In genomic region chr19:10104665-10105221, GRCh38 we compare ENCODE assay signal across 8 cellular contexts. TPM values are rescaled to one million over a fixed set of nuclear protein-coding genes. Genes with fewer than 3 reads are reported as not detected.
DNase-seq lines count a peak whose midpoint lies in the region; ATAC-seq and TF ChIP-seq lines count a peak whose summit lies in the region.

No MANE protein-coding gene starts in this region.

- H3K27ac Mint-ChIP-seq in Caco-2 (ENCODE audit: unreplicated experiment): no peak overlapping the region
- H3K27ac Mint-ChIP-seq in activated naive CD8-positive, alpha-beta T cell treated with anti-CD3 and anti-CD28 coated beads for 36 hours: peak overlapping the region; percentile 100

- H3K4me1 ChIP-seq in Caco-2 (no peaks in the 10 kb centered on the region; the same call in 1 of the 2 replicates), Peyer's patch (peaks cover 0 to 43% (median 24%) of the 10 kb centered on the region in 4 donors)

- H3K4me3 Mint-ChIP-seq in Caco-2 (ENCODE audit: unreplicated experiment): peak overlapping the region; percentile 4
- peak overlapping the region; percentile 91 for H3K4me3 Mint-ChIP-seq in activated naive CD8-positive, alpha-beta T cell treated with anti-CD3 and anti-CD28 coated beads for 36 hours

- no peak overlapping the region for H3K4me3 ChIP-seq in Caco-2 (ENCODE audit: low read depth, low read length)
- no peak overlapping the region for H3K4me3 ChIP-seq in Peyer's patch

- CTCF ChIA-PET in Caco-2 (lab: Charles Lee): no interaction called here

- DNase-seq in Caco-2: no peak
- peak in 2 of 3 donors; percentile 86 to 92 for DNase-seq in Peyer's patch
- peak; percentile 82 for DNase-seq in activated naive CD8-positive, alpha-beta T cell treated with anti-CD3 and anti-CD28 coated beads for 36 hours
- DNase-seq in stimulated activated CD4-positive, alpha-beta T cell treated with anti-CD3 and anti-CD28 coated beads, Interleukin-4, amount 100 ng/mL, for 1 hour: peak; percentile 44
- DNase-seq in NCI-H446 treated with DMSO at 0.1 percent for 48 hours (lab: John Stamatoyannopoulos, UW): no peak
- DNase-seq in NCI-H524 (lab: John Stamatoyannopoulos, UW): no peak
- no peak for DNase-seq in NCI-H146 treated with DMSO at 0.1 percent for 48 hours (lab: John Stamatoyannopoulos, UW; ENCODE audit: unreplicated experiment)

- H3K36me3 ChIP-seq in Caco-2 (ENCODE audit: control insufficient read depth, insufficient read depth, low read length) (peaks cover 2% of the 10 kb centered on the region; the same call in 1 of the 2 replicates), Peyer's patch (peaks cover 0 to 23% (median 0%) of the 10 kb centered on the region in 3 donors)

- no TSS peak for BruUV-seq in Caco-2 (replicated peaks; lab: Mats Ljungman, UMichigan)

- POLR2A ChIA-PET in Caco-2 (lab: Charles Lee): interaction anchor here (0.6 to 1.0 kb wide), 2 partner anchors 9 to 327 kb away, joined by 3 to 8 read pairs; no protein-coding TSS in a partner anchor

- H3K27me3 ChIP-seq in Caco-2 (replicated peaks; ENCODE audit: control insufficient read depth, insufficient read depth, low read length) (no peaks in the 10 kb centered on the region), Peyer's patch (no peaks in the 10 kb centered on the region)

- peak in 1 of 2 donors; percentile 24 for TF ChIP-seq POLR2A in Peyer's patch (IDR thresholded peaks at IDR 0.05)

- H3K36me3 Mint-ChIP-seq in Caco-2 (ENCODE audit: insufficient read depth, unreplicated experiment): peaks cover 39% of the 10 kb centered on the region
- peaks cover 31% of the 10 kb centered on the region for H3K36me3 Mint-ChIP-seq in activated naive CD8-positive, alpha-beta T cell treated with anti-CD3 and anti-CD28 coated beads for 36 hours

- H3K9me3 ChIP-seq in Caco-2 (no peaks in the 10 kb centered on the region), Peyer's patch (no peaks in the 10 kb centered on the region)

- H3K27me3 Mint-ChIP-seq in Caco-2 (ENCODE audit: insufficient read depth, unreplicated experiment): no peaks in the 10 kb centered on the region
- H3K27me3 Mint-ChIP-seq in activated naive CD8-positive, alpha-beta T cell treated with anti-CD3 and anti-CD28 coated beads for 36 hours: no peaks in the 10 kb centered on the region

- H3K27ac ChIP-seq in Peyer's patch: peak overlapping the region; percentile 84 to 94 (median 88)

- intact Hi-C loops in Caco-2 (cut with micrococcal nuclease; ENCODE audit: unreplicated experiment): no loop called here

- no peaks in the 10 kb centered on the region for H3K9me3 Mint-ChIP-seq in Caco-2 (ENCODE audit: unreplicated experiment)
- H3K9me3 Mint-ChIP-seq in activated naive CD8-positive, alpha-beta T cell treated with anti-CD3 and anti-CD28 coated beads for 36 hours: no peaks in the 10 kb centered on the region

- peaks cover 5% of the 10 kb centered on the region for H3K4me1 Mint-ChIP-seq in Caco-2 (ENCODE audit: low read depth, unreplicated experiment)
- peaks cover 45% of the 10 kb centered on the region for H3K4me1 Mint-ChIP-seq in activated naive CD8-positive, alpha-beta T cell treated with anti-CD3 and anti-CD28 coated beads for 36 hours

- ATAC-seq in GM21529 (IDR thresholded peaks at IDR 0.05; ENCODE audit: unreplicated experiment): peak; percentile 44

- TF ChIP-seq CTCF in Caco-2 (IDR thresholded peaks at IDR 0.05; ENCODE audit: insufficient read depth in 1 of 2, low read depth in 1 of 2, low read length in 1 of 2, severe bottlenecking in 1 of 2, unreplicated experiment in 1 of 2): no peak
- TF ChIP-seq CTCF in Peyer's patch (IDR thresholded peaks at IDR 0.05): no peak

RNA-seq across cellular contexts. Expression of gene PPAN, which starts 1.4 kb away (rescaled TPM):
- 61.0 and 62.8 TPM in 2 replicates for total RNA-seq in Caco-2 (2022)
- 100 to 1,000 TPM in 1 of 4 donors, 10 to 100 TPM in 3; 11.7 to 147 (median 24.7) TPM for total RNA-seq in Peyer's patch
- total RNA-seq in activated naive CD8-positive, alpha-beta T cell treated with anti-CD3 and anti-CD28 coated beads for 36 hours: 100 to 1,000 TPM; 214 to 227 TPM

RNA-seq across cellular contexts. Expression of gene ANGPTL6, which starts 2.3 kb away (rescaled TPM):
- total RNA-seq in Caco-2 (2022): 0.23 and 0.49 TPM in 2 replicates
- 10 to 100 TPM in 1 of 4 donors, 1 to 10 TPM in 3; 1.1 to 19.0 (median 2.5) TPM for total RNA-seq in Peyer's patch
- 1 to 10 TPM; 8.5 to 9.8 TPM for total RNA-seq in activated naive CD8-positive, alpha-beta T cell treated with anti-CD3 and anti-CD28 coated beads for 36 hours

RNA-seq across cellular contexts. Expression of gene P2RY11, which starts 6.8 kb away (rescaled TPM):
- 18.4 and 18.6 TPM in 2 replicates for total RNA-seq in Caco-2 (2022)
- 10 to 100 TPM in 2 of 4 donors, 1 to 10 TPM in 2; 7.0 to 21.5 (median 11.6) TPM for total RNA-seq in Peyer's patch
- 10 to 100 TPM; 57.8 to 64.0 TPM for total RNA-seq in activated naive CD8-positive, alpha-beta T cell treated with anti-CD3 and anti-CD28 coated beads for 36 hours

RNA-seq across cellular contexts. Expression of gene EIF3G, which starts 15.0 kb away (rescaled TPM):
- total RNA-seq in Caco-2 (2022) (214 and 229 TPM in 2 replicates), Peyer's patch (100 to 1,000 TPM; 111 to 220 (median 181) TPM)
- 100 to 1,000 TPM; 287 to 293 TPM for total RNA-seq in activated naive CD8-positive, alpha-beta T cell treated with anti-CD3 and anti-CD28 coated beads for 36 hours

RNA-seq across cellular contexts. Expression of gene SHFL, which starts 18.6 kb away (rescaled TPM):
- total RNA-seq in Caco-2 (2022): 3.6 and 6.2 TPM in 2 replicates
- 100 to 1,000 TPM in 1 of 4 donors, 10 to 100 TPM in 3; 39.9 to 125 (median 62.7) TPM for total RNA-seq in Peyer's patch
- 10 to 100 TPM; 46.8 to 47.0 TPM for total RNA-seq in activated naive CD8-positive, alpha-beta T cell treated with anti-CD3 and anti-CD28 coated beads for 36 hours

Comparison
In these comparisons a context has a peak if more than half of its experiments do, and no peak if none do; other contexts are left out.
1. DNase-seq: peak in Peyer's patch (2 of 3), activated naive CD8-positive, alpha-beta T cell treated with anti-CD3 and anti-CD28 coated beads for 36 hours (single experiment) and stimulated activated CD4-positive, alpha-beta T cell treated with anti-CD3 and anti-CD28 coated beads, Interleukin-4, amount 100 ng/mL, for 1 hour (single experiment); none in Caco-2 (0 of 2), NCI-H446 treated with DMSO at 0.1 percent for 48 hours (single experiment), NCI-H524 (0 of 2) and NCI-H146 treated with DMSO at 0.1 percent for 48 hours (single experiment).